ENCODE assay signal across 13 cellular contexts in the genomic region with DNA sequence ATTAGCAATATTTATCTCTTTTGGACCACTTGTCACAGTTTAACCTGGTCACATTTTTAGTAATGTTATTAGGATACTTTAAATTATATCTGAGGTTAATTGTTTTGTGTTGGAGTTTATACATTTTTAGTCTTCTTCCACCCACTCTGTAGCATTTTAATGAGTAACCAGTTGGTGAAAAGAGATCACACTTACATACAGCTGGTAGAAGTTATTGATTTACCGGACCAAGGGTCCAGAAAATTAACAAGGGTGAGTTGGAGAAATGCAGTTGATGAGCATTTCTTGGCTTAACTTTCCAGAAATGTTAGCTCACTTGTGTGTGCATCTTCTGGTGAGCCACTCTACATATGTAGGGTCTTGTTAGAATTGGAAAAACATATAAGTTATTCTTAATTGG.
A peak's percentile ranks its signal among the peaks of the same experiment; 100 is the strongest.
DNase-seq lines count a peak whose midpoint lies in the region; ATAC-seq and TF ChIP-seq lines count a peak whose summit lies in the region.
"Had no signal": no experiment of that assay in that cellular context is flagged by ENCODE, and none has a peak within 500 bp of the region (broad histone marks: within the 10 kb centered on the region; RNA-seq: fewer than 3 reads in every experiment).

No MANE protein-coding gene starts in this region.

- no peaks in the 10 kb centered on the region for H3K79me2 ChIP-seq in mesendoderm (ENCODE audit: control insufficient read depth, insufficient read depth, low read length)

- no peak overlapping the region for H3K4me2 ChIP-seq in mesendoderm (ENCODE audit: low read length)
- H3K4me2 ChIP-seq: BLaER1 treated with 17β-estradiol and CSF1 and Interleukin-3, amounts not matched to agents 10 nM and 100 nM had no signal

- DNase-seq in thyroid gland (no peak), mesendoderm (no peak), activated T-cell treated with anti-CD3 and anti-CD28 coated beads for 4 hours (no peak), kidney glomerular epithelial cell (lab: John Stamatoyannopoulos, UW) (no peak)
- DNase-seq: Calu3; CD8-positive, alpha-beta T cell; H9; IMR-90 had no signal

- intact Hi-C loops in thyroid gland (cut with DNase I): no loop called here

- no peaks in the 10 kb centered on the region for H3K36me3 ChIP-seq in thyroid gland
- no peaks in the 10 kb centered on the region for H3K36me3 ChIP-seq in mesendoderm (ENCODE audit: control insufficient read depth, insufficient read depth, low read length)
- H3K36me3 ChIP-seq: BLaER1 treated with 17β-estradiol and CSF1 and Interleukin-3, amounts not matched to agents 10 nM and 100 nM had no signal

- H4K5ac ChIP-seq in mesendoderm (ENCODE audit: low read length): no peak overlapping the region

- no peak overlapping the region for H3K56ac ChIP-seq in mesendoderm (ENCODE audit: low read length)

- ATAC-seq in GM18508 (IDR thresholded peaks at IDR 0.05; ENCODE audit: insufficient read depth, unreplicated experiment): peak; percentile 58
- peak; percentile 43 for ATAC-seq in GM19324 (IDR thresholded peaks at IDR 0.05; ENCODE audit: low FRiP score, unreplicated experiment)
- ATAC-seq in HG03354 (IDR thresholded peaks at IDR 0.05; ENCODE audit: poor library complexity, severe bottlenecking, unreplicated experiment): peak; percentile 70
- ATAC-seq: CD8-positive, alpha-beta T cell; K562 had no signal

- H3K18ac ChIP-seq in mesendoderm (ENCODE audit: low read length): no peak overlapping the region

- H3K4me3 ChIP-seq in thyroid gland (replicated peaks in 1 of 3) (no peak overlapping the region), mesendoderm (ENCODE audit: low read length) (no peak overlapping the region)
- H3K4me3 ChIP-seq: BLaER1 treated with 17β-estradiol and CSF1 and Interleukin-3, amounts not matched to agents 10 nM and 100 nM; K562 had no signal

- no peak overlapping the region for H2BK15ac ChIP-seq in mesendoderm (replicated peaks; ENCODE audit: low read depth)

- 94 to 100% methylated on average over 1 of the region's 1 CpG for WGBS in thyroid gland, 2 donors
- no CpG with 5 or more reads among the region's 1 CpG for WGBS in mesendoderm (ENCODE audit: extremely low coverage, insufficient coverage, low lambda C conversion rate)

- H3K9me3 ChIP-seq in thyroid gland: no peaks in the 10 kb centered on the region
- H3K9me3 ChIP-seq: BLaER1 treated with 17β-estradiol and CSF1 and Interleukin-3, amounts not matched to agents 10 nM and 100 nM had no signal

- H3K27me3 ChIP-seq in thyroid gland (no peaks in the 10 kb centered on the region), mesendoderm (ENCODE audit: insufficient read depth, low read length, poor library complexity) (no peaks in the 10 kb centered on the region)
- H3K27me3 ChIP-seq: BLaER1 treated with 17β-estradiol and CSF1 and Interleukin-3, amounts not matched to agents 10 nM and 100 nM had no signal

- H3K4ac ChIP-seq in mesendoderm (ENCODE audit: low read depth, low read length): no peak overlapping the region

- no peak for TF ChIP-seq CTCF in thyroid gland (IDR thresholded peaks at IDR 0.05)

- H2BK5ac ChIP-seq in mesendoderm (ENCODE audit: low read length): no peak overlapping the region

- H3K79me1 ChIP-seq in mesendoderm (ENCODE audit: low read length): no peaks in the 10 kb centered on the region

- no peak overlapping the region for H3K9ac ChIP-seq in mesendoderm (ENCODE audit: low read length)
- H3K9ac ChIP-seq: BLaER1 treated with 17β-estradiol and CSF1 and Interleukin-3, amounts not matched to agents 10 nM and 100 nM had no signal

- no peak for TF ChIP-seq POLR2A in thyroid gland (IDR thresholded peaks at IDR 0.05)

- no peak overlapping the region for H2BK120ac ChIP-seq in mesendoderm (ENCODE audit: low read depth, low read length)

- no peak overlapping the region for H4K8ac ChIP-seq in mesendoderm (ENCODE audit: low read depth, low read length)

- H3K23ac ChIP-seq in mesendoderm (ENCODE audit: low read length): no peak overlapping the region

- H3K27ac ChIP-seq in thyroid gland (no peak overlapping the region), mesendoderm (ENCODE audit: low read depth, low read length) (no peak overlapping the region)
- H3K27ac ChIP-seq: BLaER1 treated with 17β-estradiol and CSF1 and Interleukin-3, amounts not matched to agents 10 nM and 100 nM had no signal

- H3K4me1 ChIP-seq in thyroid gland: no peaks in the 10 kb centered on the region
- peaks cover 2% of the 10 kb centered on the region for H3K4me1 ChIP-seq in mesendoderm (ENCODE audit: control insufficient read depth, low read depth, low read length)
- H3K4me1 ChIP-seq: BLaER1 treated with 17β-estradiol and CSF1 and Interleukin-3, amounts not matched to agents 10 nM and 100 nM had no signal

- H2AK5ac ChIP-seq in mesendoderm (ENCODE audit: low read length): no peak overlapping the region
